Comparison of ENCODE assay signal across 8 cellular contexts in genomic region chr2:20291106-20291564, GRCh38. TPM values are rescaled to one million over a fixed set of nuclear protein-coding genes. Genes with fewer than 3 reads are reported as not detected.
DNase-seq lines count a peak whose midpoint lies in the region; ATAC-seq and TF ChIP-seq lines count a peak whose summit lies in the region.

No MANE protein-coding gene starts in this region.

- peak; percentile 72 for ATAC-seq in GM18907 (IDR thresholded peaks at IDR 0.05; ENCODE audit: unreplicated experiment)
- ATAC-seq in SK-N-SH treated with all-trans-retinoic acid at 6 μM for 48 hours = peak; percentile 100
- peak; percentile 60 for ATAC-seq in memory B cell (ENCODE audit: low read depth)
- no peak for ATAC-seq in GM18519 (IDR thresholded peaks at IDR 0.05; ENCODE audit: low FRiP score, unreplicated experiment)

- H3K9me3 ChIP-seq in endodermal cell (ENCODE audit: control insufficient read depth, low read length) = no peaks in the 10 kb centered on the region

- H3K27me3 Mint-ChIP-seq in endodermal cell (ENCODE audit: insufficient read depth) (no peaks in the 10 kb centered on the region), memory B cell (no peaks in the 10 kb centered on the region)

- peaks cover 87% of the 10 kb centered on the region for H3K36me3 ChIP-seq in endodermal cell (ENCODE audit: control insufficient read depth, insufficient read depth, low read length)

- H3K36me3 Mint-ChIP-seq in endodermal cell (ENCODE audit: low read depth) = peaks cover 38% of the 10 kb centered on the region
- H3K36me3 Mint-ChIP-seq in memory B cell = peaks cover 8% of the 10 kb centered on the region

- H3K27ac Mint-ChIP-seq in endodermal cell (peak overlapping the region; percentile 62), memory B cell (peak overlapping the region; percentile 38)

- H3K27me3 ChIP-seq in endodermal cell (ENCODE audit: control insufficient read depth, insufficient read depth, low read length, poor library complexity, severe bottlenecking) = no peaks in the 10 kb centered on the region

- no peak overlapping the region for H3K4me3 ChIP-seq in Jurkat, Clone E6-1 (ENCODE audit: low read length)
- no peak overlapping the region for H3K4me3 ChIP-seq in endodermal cell (ENCODE audit: low read length)

- peak; percentile 93 for TF ChIP-seq CTCF in endodermal cell (conservative IDR thresholded peaks at IDR 0.05)

- DNase-seq in COLO668 (lab: John Stamatoyannopoulos, UW; ENCODE audit: unreplicated experiment) = peak; percentile 25
- peak; percentile 44 for DNase-seq in Jurkat, Clone E6-1 (ENCODE audit: low read depth, low spot score)
- peak; percentile 89 for DNase-seq in endodermal cell
- DNase-seq in memory B cell (ENCODE audit: low spot score in 2 of 2) = peak in 1 of 2 donors; percentile 1
- DNase-seq in NCI-H1930 (lab: John Stamatoyannopoulos, UW) = no peak

- 71 to 77% methylated on average over 7 of the region's 7 CpGs for WGBS in endodermal cell (ENCODE audit: insufficient coverage in 1 of 2, insufficient read length in 1 of 2), 2 experiments

- H3K9me3 Mint-ChIP-seq in endodermal cell = no peaks in the 10 kb centered on the region
- no peaks in the 10 kb centered on the region for H3K9me3 Mint-ChIP-seq in memory B cell

- no peak overlapping the region for H3K9ac ChIP-seq in endodermal cell (ENCODE audit: extremely low read depth, low read length, poor library complexity, severe bottlenecking)

- peak overlapping the region; percentile 61 for H3K27ac ChIP-seq in endodermal cell (ENCODE audit: low read depth, low read length)

- H3K4me1 ChIP-seq in endodermal cell (ENCODE audit: control insufficient read depth, insufficient read depth, low read length) = no peaks in the 10 kb centered on the region

- H3K4me1 Mint-ChIP-seq in endodermal cell (peaks cover 6% of the 10 kb centered on the region), memory B cell (peaks cover 3% of the 10 kb centered on the region)

- H3K4me3 Mint-ChIP-seq in endodermal cell (no peak overlapping the region), memory B cell (no peak overlapping the region)

TF ChIP-seq in SK-N-SH treated with all-trans-retinoic acid at 6 μM for 48 hours, 23 proteins besides CTCF, POLR2A, EP300 and RAD21:
- TF ChIP-seq ZC3H10 (CRISPR knock-in tag; IDR thresholded peaks at IDR 0.05) (no peak), TCF4 (CRISPR knock-in tag; IDR thresholded peaks at IDR 0.05; ENCODE audit: borderline replicate concordance) (0 out of 2 replicates have a peak, but pooled peaks have one; percentile 14)

RNA-seq across cellular contexts. Expression of gene PUM2, which starts 59.5 kb away (rescaled TPM):
- polyA plus RNA-seq in Jurkat, Clone E6-1 (2012; ENCODE audit: insufficient read depth, insufficient read length) = 50.1 TPM
- 100 to 1,000 TPM; 114 to 126 TPM for total RNA-seq in endodermal cell
- polyA plus RNA-seq in endodermal cell (2013, experiment 1 of 2) = 79.0 TPM
- 74.6 TPM for polyA plus RNA-seq in endodermal cell (2013, experiment 2 of 2)

Comparison
In these comparisons a context has a peak if more than half of its experiments do, and no peak if none do; other contexts are left out.
1. DNase-seq: peak in COLO668 (single experiment), Jurkat, Clone E6-1 (single experiment) and endodermal cell (single experiment); none in NCI-H1930 (0 of 2).